In genomic region chr6:126963077-126963809, GRCh38 we compare ENCODE assay signal across 29 cellular contexts.
DNase-seq lines count a peak whose midpoint lies in the region; TF ChIP-seq lines count a peak whose summit lies in the region.
"Had no signal": no experiment of that assay in that cellular context is flagged by ENCODE, and none has a peak within 500 bp of the region (broad histone marks: within the 10 kb centered on the region; RNA-seq: fewer than 3 reads in every experiment).

No MANE protein-coding gene starts in this region.

- H3F3A ChIP-seq in neural progenitor cell (ENCODE audit: low read depth), result no peaks in the 10 kb centered on the region

- H3K36me3 Mint-ChIP-seq in neural progenitor cell, result peaks cover 2% of the 10 kb centered on the region
- H3K36me3 Mint-ChIP-seq: activated CD4-positive, alpha-beta memory T cell treated with anti-CD3 and anti-CD28 coated beads for 36 hours; activated naive CD8-positive, alpha-beta T cell; immature natural killer cell; stimulated activated naive B cell treated with anti-CD40 and anti-IgM and Interleukin-4, amounts not matched to agents 10 μg/mL and 1 μg/mL and 100 μg/mL, for 72 hours had no signal

- H3K79me2 ChIP-seq in neural progenitor cell (ENCODE audit: low read depth), result no peaks in the 10 kb centered on the region

- H3K4me3 ChIP-seq in neural progenitor cell, result no peak overlapping the region
- H3K4me3 ChIP-seq: coronary artery, esophagus squamous epithelium, gastroesophageal sphincter, sigmoid colon had no signal

- CTCF ChIA-PET in HEK293T (lab: Yijun Ruan, JAX), result no interaction called here

- H3K27ac Mint-ChIP-seq in neural progenitor cell, result no peak overlapping the region
- H3K27ac Mint-ChIP-seq: activated CD4-positive, alpha-beta memory T cell treated with anti-CD3 and anti-CD28 coated beads for 36 hours; activated naive CD8-positive, alpha-beta T cell; activated T-helper 2 cell treated with anti-CD3 and anti-CD28 coated beads, Interferon-gamma antibody, Interleukin-2, Interleukin-4, amounts not matched to agents 10 μg/mL and 5 μg/mL and 100 μg/mL, durations not matched to agents 14 hours and 24 hours and 36 hours; effector memory CD8-positive, alpha-beta T cell; immature natural killer cell; stimulated activated naive B cell treated with anti-CD40 and anti-IgM and Interleukin-4, amounts not matched to agents 10 μg/mL and 1 μg/mL and 100 μg/mL, for 72 hours had no signal

- no peaks in the 10 kb centered on the region for H3K4me1 ChIP-seq in neural progenitor cell
- H3K4me1 ChIP-seq: esophagus squamous epithelium, gastroesophageal sphincter, sigmoid colon had no signal

- DNase-seq in DMS53 (lab: John Stamatoyannopoulos, UW), result peak; percentile 17
- DNase-seq in DMS53 treated with DMSO at 0.1 percent for 48 hours (lab: John Stamatoyannopoulos, UW; ENCODE audit: unreplicated experiment), result no peak
- DNase-seq in HEK293T (ENCODE audit: extremely low spot score), result no peak
- peak; percentile 53 for DNase-seq in cerebellar cortex (ENCODE audit: low spot score)
- DNase-seq in neural progenitor cell (ENCODE audit: low spot score), result no peak
- DNase-seq in NOMO-1 treated with DMSO at 0.1 percent for 48 hours (lab: John Stamatoyannopoulos, UW; ENCODE audit: unreplicated experiment), result no peak
- no peak for DNase-seq in activated naive CD4-positive, alpha-beta T cell treated with Interleukin-2 at 50 U/mL for 16 hours
- no peak for DNase-seq in HPDE6-E6E7 (ENCODE audit: extremely low spot score)
- DNase-seq: 8988T; activated CD4-positive, alpha-beta memory T cell treated with anti-CD3 and anti-CD28 coated beads for 36 hours; activated CD8-positive, alpha-beta memory T cell treated with anti-CD3 and anti-CD28 coated beads, Interleukin-2, amount 50 U/mL, for 48 hours; anterior cingulate cortex; effector memory CD8-positive, alpha-beta T cell; esophagus squamous epithelium; hippocampal formation; immature natural killer cell; Karpas-422; left colon; NCI-H187; NCI-H226; NK-92 treated with Interleukin-12 subunit alpha and Interleukin-12 subunit beta, amount 100 ng/mL, for 24 hours; SIG-M5; sigmoid colon; stimulated activated naive B cell treated with anti-CD40 and anti-IgM and Interleukin-4, amounts not matched to agents 10 μg/mL and 1 μg/mL and 100 μg/mL, for 72 hours had no signal

- no peak overlapping the region for H3K4me3 Mint-ChIP-seq in neural progenitor cell
- H3K4me3 Mint-ChIP-seq: activated CD4-positive, alpha-beta memory T cell treated with anti-CD3 and anti-CD28 coated beads for 36 hours; activated naive CD8-positive, alpha-beta T cell; effector memory CD8-positive, alpha-beta T cell; immature natural killer cell; stimulated activated naive B cell treated with anti-CD40 and anti-IgM and Interleukin-4, amounts not matched to agents 10 μg/mL and 1 μg/mL and 100 μg/mL, for 72 hours had no signal

- peaks cover 5% of the 10 kb centered on the region for H3K27me3 Mint-ChIP-seq in neural progenitor cell (ENCODE audit: insufficient read depth, low read depth)
- H3K27me3 Mint-ChIP-seq: activated CD4-positive, alpha-beta memory T cell treated with anti-CD3 and anti-CD28 coated beads for 36 hours; activated naive CD8-positive, alpha-beta T cell; effector memory CD8-positive, alpha-beta T cell; stimulated activated naive B cell treated with anti-CD40 and anti-IgM and Interleukin-4, amounts not matched to agents 10 μg/mL and 1 μg/mL and 100 μg/mL, for 72 hours had no signal

- peak overlapping the region; percentile 74 for H2AFZ ChIP-seq in neural progenitor cell (replicated peaks)

- no peaks in the 10 kb centered on the region for H3K9me3 Mint-ChIP-seq in neural progenitor cell
- H3K9me3 Mint-ChIP-seq: activated CD4-positive, alpha-beta memory T cell treated with anti-CD3 and anti-CD28 coated beads for 36 hours; activated T-helper 2 cell treated with anti-CD3 and anti-CD28 coated beads, Interferon-gamma antibody, Interleukin-2, Interleukin-4, amounts not matched to agents 10 μg/mL and 5 μg/mL and 100 μg/mL, durations not matched to agents 14 hours and 24 hours and 36 hours; effector memory CD8-positive, alpha-beta T cell had no signal

- H3K27ac ChIP-seq in neural progenitor cell, result no peak overlapping the region
- H3K27ac ChIP-seq: coronary artery, esophagus squamous epithelium, gastroesophageal sphincter, neutrophil, sigmoid colon had no signal

- H3K9ac ChIP-seq in neural progenitor cell, result no peak overlapping the region

- TF ChIP-seq CTCF in neural progenitor cell (IDR thresholded peaks at IDR 0.05), result no peak

- H3K4me2 ChIP-seq in neural progenitor cell, result no peak overlapping the region

- no peaks in the 10 kb centered on the region for H3K27me3 ChIP-seq in neural progenitor cell
- H3K27me3 ChIP-seq: esophagus squamous epithelium, gastroesophageal sphincter, neutrophil, sigmoid colon had no signal

- H3K4me1 Mint-ChIP-seq in neural progenitor cell, result peaks cover 11% of the 10 kb centered on the region
- H3K4me1 Mint-ChIP-seq: immature natural killer cell; stimulated activated naive B cell treated with anti-CD40 and anti-IgM and Interleukin-4, amounts not matched to agents 10 μg/mL and 1 μg/mL and 100 μg/mL, for 72 hours had no signal

- POLR2A ChIA-PET in HEK293T (lab: Yijun Ruan, JAX), result no interaction called here

- no peaks in the 10 kb centered on the region for H4K20me1 ChIP-seq in neural progenitor cell (ENCODE audit: low read depth)

- no peaks in the 10 kb centered on the region for H3K36me3 ChIP-seq in neural progenitor cell
- H3K36me3 ChIP-seq: esophagus squamous epithelium, gastroesophageal sphincter, neutrophil, sigmoid colon had no signal

- no peaks in the 10 kb centered on the region for H3K9me3 ChIP-seq in neural progenitor cell (ENCODE audit: low read depth)
- H3K9me3 ChIP-seq: esophagus squamous epithelium, gastroesophageal sphincter, neutrophil, sigmoid colon had no signal

TF ChIP-seq in HEK293T, 16 proteins besides CTCF, POLR2A, EP300 and RAD21:
- TF ChIP-seq NFRKB (IDR thresholded peaks at IDR 0.05), result no peak
- TF ChIP-seq SUZ12 (IDR thresholded peaks at IDR 0.05), result no peak
- TF ChIP-seq PKNOX1 (IDR thresholded peaks at IDR 0.05), result peak; percentile 57; the same call in 1 of the 2 replicates

Comparison
In these comparisons a context has a peak if more than half of its experiments do, and no peak if none do; other contexts are left out.
1. DNase-seq: peak in DMS53 (single experiment) and cerebellar cortex (single experiment); none in DMS53 treated with DMSO at 0.1 percent for 48 hours (single experiment), HEK293T (single experiment), neural progenitor cell (single experiment), NOMO-1 treated with DMSO at 0.1 percent for 48 hours (single experiment), activated naive CD4-positive, alpha-beta T cell treated with Interleukin-2 at 50 U/mL for 16 hours (single experiment) and HPDE6-E6E7 (single experiment).